Comparison of ENCODE assay signal across 8 cellular contexts in the genomic region with DNA sequence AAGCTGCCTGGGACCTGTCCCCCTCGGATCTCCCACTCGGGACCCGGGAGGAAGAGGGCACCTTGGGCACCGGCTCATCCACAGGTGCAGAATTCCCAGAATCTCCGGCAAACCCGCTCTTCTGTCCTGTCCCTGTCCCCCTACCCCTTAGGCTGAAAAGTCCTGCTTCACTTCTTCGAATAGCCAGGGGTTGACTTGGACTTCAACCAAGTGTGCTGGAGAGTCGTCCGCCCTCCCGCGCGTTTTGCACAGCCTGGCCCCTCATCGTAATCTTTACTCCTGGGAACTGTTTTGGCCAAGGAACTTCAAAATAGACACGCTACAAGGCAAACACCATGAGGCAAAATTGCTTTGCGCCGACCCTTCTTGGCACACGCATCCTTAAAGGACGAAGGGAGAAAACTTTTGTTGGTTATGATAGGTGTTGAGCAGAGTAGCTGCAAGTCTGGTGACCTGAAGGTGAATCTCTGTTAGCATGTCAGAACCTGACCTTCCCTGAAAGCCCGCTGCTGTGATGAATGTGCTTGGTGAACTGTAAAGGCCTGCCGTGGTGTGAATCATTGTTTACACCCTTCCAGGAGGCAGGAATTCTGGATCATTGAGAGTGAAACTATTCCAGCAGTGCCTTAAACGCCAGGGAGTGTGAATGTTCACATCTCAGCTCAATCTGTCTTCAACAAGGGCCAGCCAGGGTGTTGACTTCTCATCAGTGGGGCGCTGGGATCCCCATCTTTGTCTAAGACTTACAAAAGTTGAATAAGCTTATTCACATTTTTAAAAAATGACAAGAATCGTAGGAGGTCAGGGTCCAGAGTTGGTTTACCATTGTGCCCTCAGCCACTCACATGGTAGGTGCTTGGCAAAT. TPM values are rescaled to one million over a fixed set of nuclear protein-coding genes. Genes with fewer than 3 reads are reported as not detected.
DNase-seq lines count a peak whose midpoint lies in the region; ATAC-seq and TF ChIP-seq lines count a peak whose summit lies in the region.

No MANE protein-coding gene starts in this region.

- H2BK5ac ChIP-seq in IMR-90 (ENCODE audit: low read depth, low read length, poor library complexity, severe bottlenecking) = no peak overlapping the region

- H3K36me3 ChIP-seq in IMR-90 (ENCODE audit: control insufficient read depth, insufficient read depth, low read length) = no peaks in the 10 kb centered on the region
- H3K36me3 ChIP-seq in ascending aorta = no peaks in the 10 kb centered on the region
- no peaks in the 10 kb centered on the region for H3K36me3 ChIP-seq in upper lobe of left lung

- H2BK120ac ChIP-seq in IMR-90 (ENCODE audit: low read depth, low read length) = no peak overlapping the region

- no peak overlapping the region for H3K27ac ChIP-seq in IMR-90 (ENCODE audit: insufficient read depth, low read length)
- no peak overlapping the region for H3K27ac ChIP-seq in ascending aorta
- peak overlapping the region in 3 of 4 donors; percentile 19 to 84 (median 83) for H3K27ac ChIP-seq in upper lobe of left lung

- no peaks in the 10 kb centered on the region for H4K20me1 ChIP-seq in IMR-90 (ENCODE audit: insufficient read depth, low read length)

- dilution Hi-C loops in IMR-90 (cut with HindIII; ENCODE audit: low sequenced_read_pairs, unreplicated experiment) = no loop called here

- H2AK9ac ChIP-seq in IMR-90 (replicated peaks; ENCODE audit: low read depth, low read length, poor library complexity) = peak overlapping the region; percentile 3

- H2BK20ac ChIP-seq in IMR-90 (ENCODE audit: low read depth, low read length) = no peak overlapping the region

- no peak overlapping the region for H4K8ac ChIP-seq in IMR-90 (ENCODE audit: low read depth in 2 of 2, low read length in 2 of 2)

- no peak for TF ChIP-seq RAD21 in IMR-90 (IDR thresholded peaks at IDR 0.05; ENCODE audit: low read length)

- H3K4me3 ChIP-seq in IMR-90 (ENCODE audit: insufficient read depth, low read depth, low read length) (no peak overlapping the region), ascending aorta (peak overlapping the region; percentile 30 to 56), upper lobe of left lung (peak overlapping the region in 3 of 4 donors; percentile 68 to 69 (median 69))

- H3K4me1 ChIP-seq in IMR-90 (ENCODE audit: control insufficient read depth, insufficient read depth, low read length) = no peaks in the 10 kb centered on the region
- H3K4me1 ChIP-seq in ascending aorta = peaks cover 0 to 3% of the 10 kb centered on the region in 2 donors
- H3K4me1 ChIP-seq in upper lobe of left lung = peaks cover 4 to 20% (median 10%) of the 10 kb centered on the region in 4 donors

- H4K91ac ChIP-seq in IMR-90 (ENCODE audit: insufficient read depth, low read depth, low read length) = no peak overlapping the region

- H3K9me3 ChIP-seq in IMR-90 (ENCODE audit: control insufficient read depth, insufficient read depth, low read length) = peaks cover 2% of the 10 kb centered on the region; the same call in 1 of the 2 replicates
- no peaks in the 10 kb centered on the region for H3K9me3 ChIP-seq in ascending aorta
- no peaks in the 10 kb centered on the region for H3K9me3 ChIP-seq in upper lobe of left lung

- 48% methylated on average over 7 of the region's 23 CpGs; no CpG with 5 or more reads in 1 of the 2 experiments for WGBS in IMR-90 (ENCODE audit: extremely low coverage in 2 of 2, insufficient read length in 1 of 2), 2 experiments
- WGBS in upper lobe of left lung, 2 donors = 38 to 61% methylated on average over 16 to 22 of the region's 23 CpGs

- ATAC-seq in IMR-90 (ENCODE audit: low read depth) = no peak; the same call in 1 of the 2 replicates
- peak in 1 of 2 donors; percentile 22 for ATAC-seq in upper lobe of left lung (ENCODE audit: low FRiP score in 2 of 2)
- ATAC-seq in HG02642 (IDR thresholded peaks at IDR 0.05; ENCODE audit: poor library complexity, unreplicated experiment) = no peak

- POLR2A ChIA-PET in IMR-90 (lab: Charles Lee; ENCODE audit: unreplicated experiment) = no interaction called here

- no peak overlapping the region for H3K14ac ChIP-seq in IMR-90 (replicated peaks; ENCODE audit: low read depth, low read length)

- no peaks in the 10 kb centered on the region for H3K9me1 ChIP-seq in IMR-90 (ENCODE audit: insufficient read depth, low read length)

- no peak for TF ChIP-seq CTCF in IMR-90 (conservative IDR thresholded peaks at IDR 0.05; ENCODE audit: low read depth, low read length)
- TF ChIP-seq CTCF in ascending aorta (IDR thresholded peaks at IDR 0.05) = no peak
- no peak for TF ChIP-seq CTCF in upper lobe of left lung (IDR thresholded peaks at IDR 0.05)

- TF ChIP-seq POLR2A in IMR-90 (IDR thresholded peaks at IDR 0.05; ENCODE audit: low read depth, low read length) (no peak), upper lobe of left lung (IDR thresholded peaks at IDR 0.05) (no peak)

- peak overlapping the region; percentile 5 for H2AFZ ChIP-seq in IMR-90 (replicated peaks; ENCODE audit: low read length, poor library complexity)

- no peak overlapping the region for H3K9ac ChIP-seq in IMR-90 (ENCODE audit: low read depth, low read length)

- H3K27me3 ChIP-seq in IMR-90 (ENCODE audit: control insufficient read depth, insufficient read depth, low read length) (peaks cover 16% of the 10 kb centered on the region), ascending aorta (no peaks in the 10 kb centered on the region), upper lobe of left lung (peaks cover 0 to 5% (median 0%) of the 10 kb centered on the region in 4 donors)

- intact Hi-C loops in IMR-90 (cut with micrococcal nuclease) (no loop called here), ascending aorta (cut with DNase I) (no loop called here)

- in situ Hi-C loops in IMR-90 (cut with MboI; ENCODE audit: low sequenced_read_pairs) = no loop called here

- H2BK15ac ChIP-seq in IMR-90 (ENCODE audit: low read depth, low read length) = no peak overlapping the region

- H3K4me2 ChIP-seq in IMR-90 (ENCODE audit: low read depth, low read length) = no peak overlapping the region

- no peak overlapping the region for H3K18ac ChIP-seq in IMR-90 (ENCODE audit: low read depth, low read length)

- CTCF ChIA-PET in IMR-90 (lab: Yijun Ruan, JAX) = no interaction called here

- no TSS peak for BruUV-seq in IMR-90 (replicated peaks; lab: Mats Ljungman, UMichigan)

- no peak overlapping the region for H2AK5ac ChIP-seq in IMR-90 (ENCODE audit: low read depth, low read length)

- H3K4ac ChIP-seq in IMR-90 (ENCODE audit: low read depth, low read length) = no peak overlapping the region

- H4K5ac ChIP-seq in IMR-90 (ENCODE audit: low read depth, low read length) = no peak overlapping the region

- H3K56ac ChIP-seq in IMR-90 (ENCODE audit: extremely low read depth, insufficient read depth, low read length) = no peak overlapping the region

- H3K79me1 ChIP-seq in IMR-90 (ENCODE audit: low read depth in 1 of 2, low read length in 2 of 2) = no peaks in the 10 kb centered on the region

- TF ChIP-seq EP300 in upper lobe of left lung (IDR thresholded peaks at IDR 0.05) = no peak

- H3K23ac ChIP-seq in IMR-90 (ENCODE audit: low read depth, low read length) = no peak overlapping the region

- DNase-seq in DMS 273 (lab: John Stamatoyannopoulos, UW; ENCODE audit: unreplicated experiment) (peak; percentile 80), IMR-90 (peak; percentile 2), ascending aorta (ENCODE audit: low spot score in 2 of 2) (no peak), left kidney (ENCODE audit: low read depth, low spot score) (peak; percentile 90), upper lobe of left lung (no peak), NCI-H1694 treated with DMSO at 0.1 percent for 48 hours (lab: John Stamatoyannopoulos, UW) (no peak)
- no peak for DNase-seq in stimulated activated CD4-positive, alpha-beta T cell treated with anti-CD3 and anti-CD28 coated beads, Interleukin-4, amount 100 ng/mL, for 24 hours

TF ChIP-seq in IMR-90, 13 proteins besides CTCF, POLR2A, EP300 and RAD21:
- TF ChIP-seq MXI1 (IDR thresholded peaks at IDR 0.05; ENCODE audit: borderline replicate concordance, low read depth, low read length) (no peak), MAFK (IDR thresholded peaks at IDR 0.05; ENCODE audit: low read depth, low read length) (no peak), CHD1 (IDR thresholded peaks at IDR 0.05; ENCODE audit: low read depth, low read length) (no peak)
- TF ChIP-seq, protein P1, sequence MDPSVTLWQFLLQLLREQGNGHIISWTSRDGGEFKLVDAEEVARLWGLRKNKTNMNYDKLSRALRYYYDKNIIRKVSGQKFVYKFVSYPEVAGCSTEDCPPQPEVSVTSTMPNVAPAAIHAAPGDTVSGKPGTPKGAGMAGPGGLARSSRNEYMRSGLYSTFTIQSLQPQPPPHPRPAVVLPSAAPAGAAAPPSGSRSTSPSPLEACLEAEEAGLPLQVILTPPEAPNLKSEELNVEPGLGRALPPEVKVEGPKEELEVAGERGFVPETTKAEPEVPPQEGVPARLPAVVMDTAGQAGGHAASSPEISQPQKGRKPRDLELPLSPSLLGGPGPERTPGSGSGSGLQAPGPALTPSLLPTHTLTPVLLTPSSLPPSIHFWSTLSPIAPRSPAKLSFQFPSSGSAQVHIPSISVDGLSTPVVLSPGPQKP (IDR thresholded peaks at IDR 0.05; ENCODE audit: borderline replicate concordance, low read depth, low read length) = no peak
- TF ChIP-seq, protein P2, sequence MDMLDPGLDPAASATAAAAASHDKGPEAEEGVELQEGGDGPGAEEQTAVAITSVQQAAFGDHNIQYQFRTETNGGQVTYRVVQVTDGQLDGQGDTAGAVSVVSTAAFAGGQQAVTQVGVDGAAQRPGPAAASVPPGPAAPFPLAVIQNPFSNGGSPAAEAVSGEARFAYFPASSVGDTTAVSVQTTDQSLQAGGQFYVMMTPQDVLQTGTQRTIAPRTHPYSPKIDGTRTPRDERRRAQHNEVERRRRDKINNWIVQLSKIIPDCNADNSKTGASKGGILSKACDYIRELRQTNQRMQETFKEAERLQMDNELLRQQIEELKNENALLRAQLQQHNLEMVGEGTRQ (IDR thresholded peaks at IDR 0.05; ENCODE audit: low read depth, low read length) = no peak

RNA-seq across cellular contexts. Expression of a gene that starts 0.6 kb away (rescaled TPM):
- 0.18 and 0.28 TPM in 2 replicates for total RNA-seq in IMR-90 (2012; rRNA removed)
- polyA plus RNA-seq in IMR-90 (2012; rRNA removed) = 0.05 and 0.09 TPM in 2 replicates
- polyA plus RNA-seq in IMR-90 (2012; cell fraction: cytosol; rRNA removed) = 0.01 and 0.02 TPM in 2 replicates
- 0.01 and 0.05 TPM in 2 replicates for polyA plus RNA-seq in IMR-90 (2012; cell fraction: nucleus; rRNA removed; ENCODE audit: low replicate concordance)
- 65.8 TPM for total RNA-seq in ascending aorta
- 100 to 1,000 TPM in 4 of 6 donors, 10 to 100 TPM in 2; 68.1 to 206 (median 101) TPM for total RNA-seq in upper lobe of left lung

Comparison
In these comparisons a context has a peak if more than half of its experiments do, and no peak if none do; other contexts are left out.
1. DNase-seq: peak in DMS 273 (single experiment), IMR-90 (single experiment) and left kidney (single experiment); none in ascending aorta (0 of 2), upper lobe of left lung (0 of 2), stimulated activated CD4-positive, alpha-beta T cell treated with anti-CD3 and anti-CD28 coated beads, Interleukin-4, amount 100 ng/mL, for 24 hours (single experiment) and NCI-H1694 treated with DMSO at 0.1 percent for 48 hours (single experiment).
2. H3K27ac ChIP-seq: peak in upper lobe of left lung (3 of 4); none in IMR-90 (single experiment) and ascending aorta (0 of 2).
3. RNA of a gene that starts 0.6 kb away (total RNA-seq): 68.1 to 206 TPM in upper lobe of left lung and 65.8 TPM in ascending aorta (single experiment); 0.18 to 0.28 TPM in IMR-90; every median in the first group is over 10 times any median in the second.